10 cellular contexts compared by ENCODE assay signal in the genomic region with DNA sequence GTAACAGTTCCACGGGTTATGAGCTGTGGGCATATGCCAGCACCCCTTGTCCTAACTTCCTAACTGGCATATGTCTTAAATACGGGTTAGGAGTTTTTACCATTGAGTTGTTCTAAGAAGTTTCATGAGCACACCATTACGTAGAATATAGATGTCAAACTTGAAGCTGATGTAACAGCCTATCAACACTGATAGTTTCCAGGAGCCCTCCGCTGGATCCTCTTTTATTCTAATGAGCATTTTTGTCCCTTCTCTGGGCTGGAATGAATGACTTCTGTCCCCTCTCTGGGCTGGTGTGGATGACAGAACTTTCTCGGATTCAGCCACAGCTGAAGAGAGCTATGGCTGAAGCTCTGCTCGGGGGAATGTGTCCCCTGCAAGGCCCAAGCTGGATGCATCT.
"Had no signal": no experiment of that assay in that cellular context is flagged by ENCODE, and none has a peak within 500 bp of the region (broad histone marks: within the 10 kb centered on the region; RNA-seq: fewer than 3 reads in every experiment).

No MANE protein-coding gene starts in this region.

- H3K27ac ChIP-seq: GM23248, HL-60 had no signal

- H3K4me1 ChIP-seq: HAP-1 had no signal

- H3K27ac Mint-ChIP-seq: HFFc6, IgD-negative memory B cell had no signal

- H3K4me1 Mint-ChIP-seq: IgD-negative memory B cell had no signal

- H3K36me3 Mint-ChIP-seq: IgD-negative memory B cell had no signal

- H2AFZ ChIP-seq: GM23248 had no signal

- H3K9ac ChIP-seq: GM23248 had no signal

- H3K9me3 ChIP-seq: HAP-1 had no signal

- H3K4me3 ChIP-seq: GM23248, HAP-1 had no signal

- H3K4me3 Mint-ChIP-seq: HFFc6 had no signal

- H3K36me3 ChIP-seq: HAP-1 had no signal

- FAIRE-seq: H54, HepG2 had no signal

- ATAC-seq: HCT116, HepG2 had no signal

- DNase-seq: GM23248, GOT3, HFFc6, KG1 had no signal
